ENCODE assay signal across 8 cellular contexts in genomic region chr12:7108928-7109920, GRCh38. TPM values are rescaled to one million over a fixed set of nuclear protein-coding genes. Genes with fewer than 3 reads are reported as not detected.
DNase-seq lines count a peak whose midpoint lies in the region; ATAC-seq and TF ChIP-seq lines count a peak whose summit lies in the region.

A gene with protein sequence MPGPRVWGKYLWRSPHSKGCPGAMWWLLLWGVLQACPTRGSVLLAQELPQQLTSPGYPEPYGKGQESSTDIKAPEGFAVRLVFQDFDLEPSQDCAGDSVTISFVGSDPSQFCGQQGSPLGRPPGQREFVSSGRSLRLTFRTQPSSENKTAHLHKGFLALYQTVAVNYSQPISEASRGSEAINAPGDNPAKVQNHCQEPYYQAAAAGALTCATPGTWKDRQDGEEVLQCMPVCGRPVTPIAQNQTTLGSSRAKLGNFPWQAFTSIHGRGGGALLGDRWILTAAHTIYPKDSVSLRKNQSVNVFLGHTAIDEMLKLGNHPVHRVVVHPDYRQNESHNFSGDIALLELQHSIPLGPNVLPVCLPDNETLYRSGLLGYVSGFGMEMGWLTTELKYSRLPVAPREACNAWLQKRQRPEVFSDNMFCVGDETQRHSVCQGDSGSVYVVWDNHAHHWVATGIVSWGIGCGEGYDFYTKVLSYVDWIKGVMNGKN (minus strand): TSS chr12:7109214. CDS start chr12:7109180, 34 bp downstream.

- H3K36me3 ChIP-seq in SJCRH30: no peaks in the 10 kb centered on the region
- H3K36me3 ChIP-seq in neural progenitor cell: peaks cover 15% of the 10 kb centered on the region
- H3K36me3 ChIP-seq in stomach: peaks cover 0 to 14% (median 8%) of the 10 kb centered on the region in 4 donors

- peaks cover 5% of the 10 kb centered on the region for H3F3A ChIP-seq in neural progenitor cell (ENCODE audit: low read depth)

- DNase-seq in GM13976 (ENCODE audit: low spot score) (peak; percentile 77), M059J (ENCODE audit: low read depth) (peak; percentile 85), SJCRH30 (peak; percentile 78 to 87), activated gamma-delta T cell treated with Interleukin-2 at 50 U/mL for 16 hours (peak; percentile 81), foreskin fibroblast (peak; percentile 83 to 94), neural progenitor cell (ENCODE audit: low spot score) (peak; percentile 84), stomach (peak; percentile 94)

- peak within 1 kb of the TSS; percentile 80 for H3K4me2 ChIP-seq in neural progenitor cell

- TF ChIP-seq CTCF in GM13976 (IDR thresholded peaks at IDR 0.05; ENCODE audit: borderline replicate concordance, control extremely low read depth, extremely low read depth, insufficient read depth, missing control alignments) (peak; percentile 94), foreskin fibroblast (IDR thresholded peaks at IDR 0.05; ENCODE audit: low read depth, low read length) (peak; percentile 94), neural progenitor cell (IDR thresholded peaks at IDR 0.05) (peak; percentile 93), stomach (IDR thresholded peaks at IDR 0.05) (peak in 5 of 7 experiments; percentile 97 to 100 (median 98))

- peak within 1 kb of the TSS; percentile 92 for H3K27ac Mint-ChIP-seq in neural progenitor cell

- peaks cover 12% of the 10 kb centered on the region for H3K9me3 Mint-ChIP-seq in neural progenitor cell

- peaks cover 9% of the 10 kb centered on the region for H3K79me2 ChIP-seq in neural progenitor cell (ENCODE audit: low read depth)

- peaks cover 8% of the 10 kb centered on the region for H3K36me3 Mint-ChIP-seq in neural progenitor cell

- H3K4me3 ChIP-seq in SJCRH30 (peak within 1 kb of the TSS; percentile 67), foreskin fibroblast (ENCODE audit: low read depth in 1 of 2, low read length in 2 of 2) (peak within 1 kb of the TSS; percentile 83 to 84), neural progenitor cell (peak within 1 kb of the TSS; percentile 58), stomach (peak within 1 kb of the TSS; percentile 50 to 64 (median 60))

- peak within 1 kb of the TSS; percentile 90 for H2AFZ ChIP-seq in neural progenitor cell (replicated peaks)

- no peak for ATAC-seq in GM21423 (IDR thresholded peaks at IDR 0.05; ENCODE audit: unreplicated experiment)

- H3K9ac ChIP-seq in neural progenitor cell: no peak within 1 kb of the TSS

- in situ Hi-C loops in GM13976 (cut with MboI; ENCODE audit: low sequenced_read_pairs, unreplicated experiment): loop anchor here (25.0 kb wide), 1 partner anchor 172 kb away; the partner anchor contains the start of genes ATN1, C12orf57 and RNU7-1

- peak within 1 kb of the TSS; percentile 54 for H3K27ac ChIP-seq in SJCRH30
- no peak within 1 kb of the TSS for H3K27ac ChIP-seq in neural progenitor cell
- H3K27ac ChIP-seq in stomach: peak within 1 kb of the TSS; percentile 91 to 96 (median 95)

- peak within 1 kb of the TSS; percentile 89 for H3K4me3 Mint-ChIP-seq in neural progenitor cell

- intact Hi-C loops in stomach (cut with DNase I; ENCODE audit: low total_unique reads): no loop called here

- WGBS in stomach, 5 donors: 26 to 30% (median 27%) methylated on average over 23 to 24 of the region's 24 CpGs

- H3K27me3 ChIP-seq in SJCRH30 (no peaks in the 10 kb centered on the region), neural progenitor cell (no peaks in the 10 kb centered on the region), stomach (no peaks in the 10 kb centered on the region)

- no peaks in the 10 kb centered on the region for H4K20me1 ChIP-seq in neural progenitor cell (ENCODE audit: low read depth)

- H3K4me1 ChIP-seq in SJCRH30: no peaks in the 10 kb centered on the region
- H3K4me1 ChIP-seq in neural progenitor cell: no peaks in the 10 kb centered on the region
- peaks cover 19 to 75% (median 29%) of the 10 kb centered on the region in 4 donors for H3K4me1 ChIP-seq in stomach

- H3K9me3 ChIP-seq in SJCRH30 (replicated peaks) (no peaks in the 10 kb centered on the region), neural progenitor cell (ENCODE audit: low read depth) (peaks cover 4% of the 10 kb centered on the region), stomach (no peaks in the 10 kb centered on the region)

- TF ChIP-seq EP300 in stomach (IDR thresholded peaks at IDR 0.05): peak; percentile 92

- H3K4me1 Mint-ChIP-seq in neural progenitor cell: peaks cover 16% of the 10 kb centered on the region

- peaks cover 4% of the 10 kb centered on the region for H3K27me3 Mint-ChIP-seq in neural progenitor cell (ENCODE audit: insufficient read depth, low read depth)

- no peak for TF ChIP-seq POLR2A in stomach (IDR thresholded peaks at IDR 0.05)

RNA-seq across cellular contexts. Expression of the gene that starts here (rescaled TPM):
- total RNA-seq in M059J (2014; rRNA removed; shearing (Covaris generic)): 14.3 and 22.1 TPM in 2 replicates
- 4.0 and 4.7 TPM in 2 replicates for total RNA-seq in SJCRH30 (2014; rRNA removed; shearing (Covaris generic))
- total RNA-seq in neural progenitor cell (ENCODE audit: low replicate concordance): 18.3 and 32.2 TPM in 2 replicates
- total RNA-seq in stomach: 100 to 1,000 TPM in 2 of 5 donors, 10 to 100 TPM in 3; 40.2 to 121 (median 73.3) TPM
- polyA plus RNA-seq in stomach: 10 to 100 TPM; 18.6 to 43.9 (median 25.1) TPM
